In genomic region chr19:1264801-1265610, GRCh38 we compare ENCODE assay signal across 2 cellular contexts.
A peak's percentile ranks its signal among the peaks of the same experiment; 100 is the strongest.
TF ChIP-seq lines count a peak whose summit lies in the region.

No MANE protein-coding gene starts in this region.

TF ChIP-seq in A549, 52 proteins besides CTCF, POLR2A, EP300 and RAD21:
- TF ChIP-seq REST (IDR thresholded peaks at IDR 0.05) (no peak), RCOR1 (IDR thresholded peaks at IDR 0.05; ENCODE audit: low read depth, low read length) (no peak), JUNB (IDR thresholded peaks at IDR 0.05) (peak; percentile 60; the same call in 1 of the 2 replicates), HDAC2 (IDR thresholded peaks at IDR 0.05) (no peak), FOSL2 (IDR thresholded peaks at IDR 0.05) (peak; percentile 82), FOSL2 (CRISPR knock-in tag; IDR thresholded peaks at IDR 0.05) (peak; percentile 96), TP53 (CRISPR knock-in tag; IDR thresholded peaks at IDR 0.05) (no peak)

TF ChIP-seq in HCT116, 20 proteins besides CTCF, POLR2A, EP300 and RAD21:
- TF ChIP-seq SIN3A (IDR thresholded peaks at IDR 0.05; ENCODE audit: low read depth): no peak
- no peak for TF ChIP-seq ELF1 (IDR thresholded peaks at IDR 0.05; ENCODE audit: borderline replicate concordance, low read depth)
- TF ChIP-seq ZFX (IDR thresholded peaks at IDR 0.05): peak; percentile 21; the same call in 1 of the 2 replicates
- TF ChIP-seq ZBTB33 (IDR thresholded peaks at IDR 0.05; ENCODE audit: extremely low read depth, insufficient replicate concordance, low read length): no peak
- TF ChIP-seq YY1 (IDR thresholded peaks at IDR 0.05; ENCODE audit: extremely low read depth, insufficient replicate concordance, low read depth, low read length): no peak
- TF ChIP-seq EZH2phosphoT487 (IDR thresholded peaks at IDR 0.05; ENCODE audit: borderline replicate concordance): no peak
- no peak for TF ChIP-seq EZH2 (IDR thresholded peaks at IDR 0.05)
- no peak for TF ChIP-seq CBX3 (IDR thresholded peaks at IDR 0.05; ENCODE audit: low read depth)
- no peak for TF ChIP-seq EGR1 (IDR thresholded peaks at IDR 0.05; ENCODE audit: low read depth)
- no peak for TF ChIP-seq SRF (IDR thresholded peaks at IDR 0.05; ENCODE audit: low read depth)
- no peak for TF ChIP-seq TCF7L2 (IDR thresholded peaks at IDR 0.05; ENCODE audit: borderline replicate concordance, extremely low read depth, insufficient read depth, insufficient read length)
- TF ChIP-seq MAX (IDR thresholded peaks at IDR 0.05): no peak
- TF ChIP-seq POLR2AphosphoS5 (IDR thresholded peaks at IDR 0.05; ENCODE audit: low read depth, low read length): peak; percentile 43; the same call in 1 of the 2 replicates
- TF ChIP-seq ZNF274 (IDR thresholded peaks at IDR 0.05; ENCODE audit: low read depth, low read length): no peak
- TF ChIP-seq FOSL1 (IDR thresholded peaks at IDR 0.05; ENCODE audit: low read depth): no peak
TF ChIP-seq in HCT116: peak in this region for 2.
